23 cellular contexts compared by ENCODE assay signal in the genomic region with DNA sequence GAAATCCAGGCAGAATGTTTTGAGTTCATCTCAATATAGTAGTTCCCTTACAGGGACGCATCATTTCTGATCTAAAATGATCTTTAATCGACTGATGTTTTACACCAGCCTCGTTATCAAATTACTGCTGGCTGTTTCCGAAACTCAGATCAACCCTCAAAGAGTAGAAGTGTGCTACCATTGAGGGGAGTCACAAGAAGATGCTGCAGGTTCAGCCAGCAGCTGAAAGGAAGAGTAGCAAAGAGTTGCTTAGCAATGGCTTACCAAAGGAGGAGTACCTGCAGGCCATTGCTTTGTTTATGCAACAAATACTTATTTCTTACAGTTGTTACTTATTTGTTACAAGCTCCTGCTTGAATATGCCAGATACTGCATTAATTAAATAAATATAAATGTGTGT.
DNase-seq lines count a peak whose midpoint lies in the region; FAIRE-seq and TF ChIP-seq lines count a peak whose summit lies in the region.
"Had no signal": no experiment of that assay in that cellular context is flagged by ENCODE, and none has a peak within 500 bp of the region (broad histone marks: within the 10 kb centered on the region; RNA-seq: fewer than 3 reads in every experiment).

No MANE protein-coding gene starts in this region.

- H3K79me2 ChIP-seq in OCI-LY1 (ENCODE audit: insufficient read depth, low read length): peaks cover 32% of the 10 kb centered on the region

- H3K4me1 ChIP-seq in OCI-LY1 (ENCODE audit: insufficient read depth, low read length, severe bottlenecking) (peaks cover 100% of the 10 kb centered on the region), endodermal cell (ENCODE audit: control insufficient read depth, insufficient read depth, low read length) (peaks cover 8% of the 10 kb centered on the region), subcutaneous abdominal adipose tissue (ENCODE audit: control insufficient read depth in 5 of 5, insufficient read depth in 5 of 5, low read length in 5 of 5) (peaks cover 8 to 55% (median 34%) of the 10 kb centered on the region in 5 donors)

- WGBS in endodermal cell (ENCODE audit: insufficient coverage in 1 of 2, insufficient read length in 1 of 2), 2 experiments: 91 to 100% methylated on average over 4 of the region's 4 CpGs

- H3K27ac Mint-ChIP-seq in endodermal cell: no peak overlapping the region
- no peak overlapping the region for H3K27ac Mint-ChIP-seq in activated T-cell treated with anti-CD3 and anti-CD28 coated beads, Interleukin-2, amount 50 U/mL, for 24 hours
- H3K27ac Mint-ChIP-seq: CD8-positive, alpha-beta T cell had no signal

- H3K27me3 ChIP-seq in OCI-LY1 (ENCODE audit: insufficient read depth, low read length) (no peaks in the 10 kb centered on the region), endodermal cell (ENCODE audit: control insufficient read depth, insufficient read depth, low read length, poor library complexity, severe bottlenecking) (no peaks in the 10 kb centered on the region), subcutaneous abdominal adipose tissue (ENCODE audit: control insufficient read depth in 5 of 5, insufficient read depth in 4 of 5, low read length in 5 of 5) (no peaks in the 10 kb centered on the region)
- H3K27me3 ChIP-seq: Peyer's patch had no signal

- no peaks in the 10 kb centered on the region for H3K9me2 ChIP-seq in OCI-LY1 (ENCODE audit: low read depth, low read length)

- peaks cover 38% of the 10 kb centered on the region for H3K4me1 Mint-ChIP-seq in endodermal cell
- peaks cover 16% of the 10 kb centered on the region for H3K4me1 Mint-ChIP-seq in activated T-cell treated with anti-CD3 and anti-CD28 coated beads, Interleukin-2, amount 50 U/mL, for 24 hours (ENCODE audit: low read depth)

- peaks cover 15% of the 10 kb centered on the region for H3K27me3 Mint-ChIP-seq in endodermal cell (ENCODE audit: insufficient read depth)
- no peaks in the 10 kb centered on the region for H3K27me3 Mint-ChIP-seq in activated T-cell treated with anti-CD3 and anti-CD28 coated beads, Interleukin-2, amount 50 U/mL, for 24 hours

- H3K9me3 Mint-ChIP-seq in endodermal cell: no peaks in the 10 kb centered on the region
- no peaks in the 10 kb centered on the region for H3K9me3 Mint-ChIP-seq in activated T-cell treated with anti-CD3 and anti-CD28 coated beads, Interleukin-2, amount 50 U/mL, for 24 hours
- H3K9me3 Mint-ChIP-seq: CD8-positive, alpha-beta T cell had no signal

- H2AFZ ChIP-seq in OCI-LY1 (ENCODE audit: low read length): no peak overlapping the region

- H3K9ac ChIP-seq in OCI-LY1 (ENCODE audit: low read length) (peak overlapping the region; percentile 66), endodermal cell (ENCODE audit: extremely low read depth, low read length, poor library complexity, severe bottlenecking) (no peak overlapping the region), subcutaneous abdominal adipose tissue (ENCODE audit: low read length in 5 of 5) (no peak overlapping the region)

- TF ChIP-seq CTCF in OCI-LY1 (IDR thresholded peaks at IDR 0.05; ENCODE audit: low read length): no peak
- TF ChIP-seq CTCF in endodermal cell (conservative IDR thresholded peaks at IDR 0.05): no peak

- H3K36me3 Mint-ChIP-seq in endodermal cell (ENCODE audit: low read depth): no peaks in the 10 kb centered on the region
- H3K36me3 Mint-ChIP-seq in activated T-cell treated with anti-CD3 and anti-CD28 coated beads, Interleukin-2, amount 50 U/mL, for 24 hours (ENCODE audit: low read depth): no peaks in the 10 kb centered on the region
- H3K36me3 Mint-ChIP-seq: CD8-positive, alpha-beta T cell had no signal

- no peaks in the 10 kb centered on the region for H3F3A ChIP-seq in OCI-LY1 (ENCODE audit: insufficient read depth, low read length)

- no peak for TF ChIP-seq POLR2A in GM12891 (IDR thresholded peaks at IDR 0.05; ENCODE audit: low read depth, low read length)

- H3K4me2 ChIP-seq in OCI-LY1 (ENCODE audit: low read length): peak overlapping the region; percentile 63

- H3K4me3 ChIP-seq in OCI-LY1 (ENCODE audit: low read depth, low read length, poor library complexity, severe bottlenecking): no peak overlapping the region
- H3K4me3 ChIP-seq in endodermal cell (ENCODE audit: low read length): no peak overlapping the region
- H3K4me3 ChIP-seq in subcutaneous abdominal adipose tissue (ENCODE audit: low read depth in 1 of 5, low read length in 5 of 5): no peak overlapping the region
- H3K4me3 ChIP-seq: Peyer's patch had no signal

- H3K9me3 ChIP-seq in OCI-LY1 (ENCODE audit: low read length): no peaks in the 10 kb centered on the region
- no peaks in the 10 kb centered on the region for H3K9me3 ChIP-seq in endodermal cell (ENCODE audit: control insufficient read depth, low read length)
- H3K9me3 ChIP-seq in subcutaneous abdominal adipose tissue (ENCODE audit: control insufficient read depth in 5 of 5, low read length in 5 of 5): peaks cover 0 to 2% (median 0%) of the 10 kb centered on the region in 5 donors
- H3K9me3 ChIP-seq: Peyer's patch had no signal

- H3K27ac ChIP-seq in OCI-LY1 (ENCODE audit: low read depth, low read length, poor library complexity, severe bottlenecking) (peak overlapping the region; percentile 98), endodermal cell (ENCODE audit: low read depth, low read length) (no peak overlapping the region), subcutaneous abdominal adipose tissue (ENCODE audit: low read depth, low read length) (peak overlapping the region; percentile 75)
- H3K27ac ChIP-seq: C4-2B, HL-60 had no signal

- DNase-seq in GM12891 (ENCODE audit: insufficient read length, low spot score) (no peak), endodermal cell (peak; percentile 2), NCI-H2081 treated with DMSO at 0.1 percent for 48 hours (lab: John Stamatoyannopoulos, UW) (no peak)
- DNase-seq in activated naive CD4-positive, alpha-beta T cell (lab: John Stamatoyannopoulos, UW): no peak
- no peak for DNase-seq in activated T-cell treated with anti-CD3 and anti-CD28 coated beads, Interleukin-2, amount 50 U/mL, for 24 hours
- DNase-seq: CD8-positive, alpha-beta T cell; DMS 273 treated with DMSO at 0.1 percent for 48 hours; DMS79; GF-D8; NCI-H1092 treated with DMSO at 0.1 percent for 48 hours; NCI-H1436; NCI-H187; NCI-H2107; NCI-H446; NCI-H524 treated with DMSO at 0.1 percent for 48 hours; NCI-H774; Peyer's patch; SHP77 treated with DMSO at 0.1 percent for 48 hours had no signal

- peak; percentile 81 for FAIRE-seq in GM12891 (lab: Jason Lieb, UNC)
- FAIRE-seq: A204.1 had no signal

- no peaks in the 10 kb centered on the region for H4K20me1 ChIP-seq in OCI-LY1 (ENCODE audit: insufficient read depth, low read length)

- H3K36me3 ChIP-seq in OCI-LY1 (ENCODE audit: insufficient read depth, low read length) (peaks cover 2% of the 10 kb centered on the region; the same call in 1 of the 2 replicates), endodermal cell (ENCODE audit: control insufficient read depth, insufficient read depth, low read length) (no peaks in the 10 kb centered on the region), subcutaneous abdominal adipose tissue (ENCODE audit: control insufficient read depth in 5 of 5, insufficient read depth in 5 of 5, low read length in 5 of 5) (peaks cover 0 to 3% (median 0%) of the 10 kb centered on the region in 5 donors)
- H3K36me3 ChIP-seq: Peyer's patch had no signal

- no peak overlapping the region for H3K4me3 Mint-ChIP-seq in endodermal cell
- H3K4me3 Mint-ChIP-seq in activated T-cell treated with anti-CD3 and anti-CD28 coated beads, Interleukin-2, amount 50 U/mL, for 24 hours: no peak overlapping the region
- H3K4me3 Mint-ChIP-seq: CD8-positive, alpha-beta T cell had no signal

TF ChIP-seq in GM12891, 5 proteins besides CTCF, POLR2A, EP300 and RAD21:
- TF ChIP-seq POLR2AphosphoS5 (IDR thresholded peaks at IDR 0.05; ENCODE audit: low read depth, low read length) (no peak), PAX5 (IDR thresholded peaks at IDR 0.05; ENCODE audit: insufficient read depth, low read length, severe bottlenecking) (no peak)
